In genomic region chr13:103291693-103292572, GRCh38 we compare ENCODE assay signal across 20 cellular contexts.
A peak's percentile ranks its signal among the peaks of the same experiment; 100 is the strongest.
DNase-seq lines count a peak whose midpoint lies in the region; ATAC-seq and TF ChIP-seq lines count a peak whose summit lies in the region.
"Had no signal": no experiment of that assay in that cellular context is flagged by ENCODE, and none has a peak within 500 bp of the region (broad histone marks: within the 10 kb centered on the region; RNA-seq: fewer than 3 reads in every experiment).

No MANE protein-coding gene starts in this region.

- no CpG with 5 or more reads among the region's 3 CpGs for WGBS in trophoblast cell (ENCODE audit: extremely low coverage, insufficient coverage, insufficient read length)

- H3K4me1 ChIP-seq in trophoblast cell (ENCODE audit: control insufficient read depth in 1 of 2, insufficient read depth in 2 of 2, low read length in 2 of 2) = peaks cover 0 to 4% of the 10 kb centered on the region in 2 experiments
- H3K4me1 ChIP-seq in PC-9 (replicated peaks; ENCODE audit: insufficient read depth) = no peaks in the 10 kb centered on the region
- no peaks in the 10 kb centered on the region for H3K4me1 ChIP-seq in Caco-2
- H3K4me1 ChIP-seq: ascending aorta, esophagus squamous epithelium, transverse colon had no signal

- H3K27me3 ChIP-seq in trophoblast cell (ENCODE audit: insufficient read depth, low read length) (no peaks in the 10 kb centered on the region), PC-9 (ENCODE audit: insufficient read depth, low read depth) (no peaks in the 10 kb centered on the region), Caco-2 (replicated peaks; ENCODE audit: control insufficient read depth, insufficient read depth, low read length) (no peaks in the 10 kb centered on the region)
- H3K27me3 ChIP-seq: ascending aorta, esophagus squamous epithelium, transverse colon had no signal

- H3K27ac Mint-ChIP-seq in Caco-2 (ENCODE audit: unreplicated experiment) = no peak overlapping the region
- H3K27ac Mint-ChIP-seq: stimulated activated effector memory CD8-positive, alpha-beta T cell treated with anti-CD3 and anti-CD28 coated beads, Interleukin-12 subunit alpha, Interleukin-12 subunit beta, amount 100 ng/mL, for 72 hours had no signal

- H2AFZ ChIP-seq in trophoblast cell (ENCODE audit: insufficient read depth, low read length, poor library complexity) (no peak overlapping the region), PC-9 (no peak overlapping the region)

- no peak overlapping the region for H4K8ac ChIP-seq in trophoblast cell (ENCODE audit: low read depth, low read length)

- POLR2A ChIA-PET in PC-9 (lab: Charles Lee; ENCODE audit: unreplicated experiment) = no interaction called here
- POLR2A ChIA-PET in Caco-2 (lab: Charles Lee) = no interaction called here

- ATAC-seq in GM18498 (IDR thresholded peaks at IDR 0.05; ENCODE audit: unreplicated experiment) (peak; percentile 65), GM19463 (IDR thresholded peaks at IDR 0.05; ENCODE audit: unreplicated experiment) (peak; percentile 49), HG03432 (IDR thresholded peaks at IDR 0.05; ENCODE audit: unreplicated experiment) (peak; percentile 54)
- ATAC-seq: stimulated activated effector memory CD8-positive, alpha-beta T cell treated with anti-CD3 and anti-CD28 coated beads, Interleukin-12 subunit alpha, Interleukin-12 subunit beta, amount 100 ng/mL, for 72 hours had no signal

- no peak overlapping the region for H2AK5ac ChIP-seq in trophoblast cell (ENCODE audit: low read length)

- H3K27ac ChIP-seq in trophoblast cell (ENCODE audit: low read depth, low read length) (no peak overlapping the region), PC-9 (no peak overlapping the region)
- H3K27ac ChIP-seq: ascending aorta, esophagus squamous epithelium, HL-60, skin epidermis, transverse colon had no signal

- intact Hi-C loops in PC-9 (cut with micrococcal nuclease; ENCODE audit: unreplicated experiment) (no loop called here), Caco-2 (cut with micrococcal nuclease; ENCODE audit: unreplicated experiment) (no loop called here)

- BruUV-seq in PC-9 (replicated peaks; lab: Mats Ljungman, UMichigan) (no TSS peak), Caco-2 (replicated peaks; lab: Mats Ljungman, UMichigan) (no TSS peak)

- TF ChIP-seq CTCF in choroid plexus epithelial cell (conservative IDR thresholded peaks at IDR 0.05; ENCODE audit: low read depth, low read length) = no peak
- no peak for TF ChIP-seq CTCF in PC-9 (conservative IDR thresholded peaks at IDR 0.05)
- no peak for TF ChIP-seq CTCF in Caco-2 (IDR thresholded peaks at IDR 0.05; ENCODE audit: insufficient read depth in 1 of 2, low read depth in 1 of 2, low read length in 1 of 2, severe bottlenecking in 1 of 2, unreplicated experiment in 1 of 2)

- no peak overlapping the region for H3K23ac ChIP-seq in trophoblast cell (ENCODE audit: low read length)

- H2BK120ac ChIP-seq in trophoblast cell (ENCODE audit: insufficient read depth, low read length, poor library complexity) = no peak overlapping the region

- no peaks in the 10 kb centered on the region for H3K9me3 Mint-ChIP-seq in Caco-2 (ENCODE audit: unreplicated experiment)

- H3K4me3 Mint-ChIP-seq in Caco-2 (ENCODE audit: unreplicated experiment) = no peak overlapping the region
- H3K4me3 Mint-ChIP-seq: stimulated activated effector memory CD8-positive, alpha-beta T cell treated with anti-CD3 and anti-CD28 coated beads, Interleukin-12 subunit alpha, Interleukin-12 subunit beta, amount 100 ng/mL, for 72 hours had no signal

- no peak overlapping the region for H3K14ac ChIP-seq in trophoblast cell (ENCODE audit: low read length)

- no peaks in the 10 kb centered on the region for H3F3A ChIP-seq in PC-9 (ENCODE audit: insufficient read depth, low read depth)

- H3K79me2 ChIP-seq in trophoblast cell (ENCODE audit: control insufficient read depth, insufficient read depth, low read length, poor library complexity) (no peaks in the 10 kb centered on the region), PC-9 (ENCODE audit: low read depth) (no peaks in the 10 kb centered on the region)

- H3K4me1 Mint-ChIP-seq in Caco-2 (ENCODE audit: low read depth, unreplicated experiment) = no peaks in the 10 kb centered on the region
- H3K4me1 Mint-ChIP-seq: stimulated activated effector memory CD8-positive, alpha-beta T cell treated with anti-CD3 and anti-CD28 coated beads, Interleukin-12 subunit alpha, Interleukin-12 subunit beta, amount 100 ng/mL, for 72 hours had no signal

- H3K9ac ChIP-seq in trophoblast cell (ENCODE audit: low read length) = no peak overlapping the region

- H3K4me3 ChIP-seq in choroid plexus epithelial cell (ENCODE audit: low read depth, low read length) = no peak overlapping the region
- H3K4me3 ChIP-seq in trophoblast cell (ENCODE audit: low read depth, low read length) = no peak overlapping the region
- no peak overlapping the region for H3K4me3 ChIP-seq in PC-9
- H3K4me3 ChIP-seq in Caco-2 (ENCODE audit: low read depth, low read length) = no peak overlapping the region
- H3K4me3 ChIP-seq: ascending aorta, esophagus squamous epithelium, skin epidermis, transverse colon had no signal

- H3K9me3 ChIP-seq in trophoblast cell (ENCODE audit: insufficient read depth, low read depth, low read length) = no peaks in the 10 kb centered on the region
- no peaks in the 10 kb centered on the region for H3K9me3 ChIP-seq in PC-9 (ENCODE audit: insufficient read depth, low read depth)
- H3K9me3 ChIP-seq in Caco-2 = no peaks in the 10 kb centered on the region; the same call in 1 of the 2 replicates
- H3K9me3 ChIP-seq: ascending aorta had no signal

- H3K36me3 Mint-ChIP-seq in Caco-2 (ENCODE audit: insufficient read depth, unreplicated experiment) = no peaks in the 10 kb centered on the region
- H3K36me3 Mint-ChIP-seq: stimulated activated effector memory CD8-positive, alpha-beta T cell treated with anti-CD3 and anti-CD28 coated beads, Interleukin-12 subunit alpha, Interleukin-12 subunit beta, amount 100 ng/mL, for 72 hours had no signal

- H4K12ac ChIP-seq in trophoblast cell (ENCODE audit: low read depth, low read length) = no peak overlapping the region

- H3K4me2 ChIP-seq in trophoblast cell (ENCODE audit: low read length) (no peak overlapping the region), PC-9 (no peak overlapping the region)

- no peaks in the 10 kb centered on the region for H3K9me2 ChIP-seq in PC-9 (ENCODE audit: insufficient read depth)

- peak; percentile 35 for DNase-seq in choroid plexus epithelial cell (ENCODE audit: low read depth)
- DNase-seq in activated CD4-positive, alpha-beta T cell treated with anti-CD3 and anti-CD28 coated beads for 4 hours = no peak
- no peak for DNase-seq in trophoblast cell
- no peak for DNase-seq in PC-9
- DNase-seq in Caco-2 = no peak
- DNase-seq: activated effector memory CD4-positive, alpha-beta T cell treated with Interleukin-2 at 50 U/mL for 16 hours; dermis blood vessel endothelial cell; esophagus squamous epithelium; head of caudate nucleus; midbrain; NCI-H524; SW 1271; transverse colon had no signal

- CTCF ChIA-PET in PC-9 (lab: Charles Lee) (no interaction called here), Caco-2 (lab: Charles Lee) (no interaction called here)

- no peak overlapping the region for H3K18ac ChIP-seq in trophoblast cell (ENCODE audit: low read length)

- no peak overlapping the region for H4K91ac ChIP-seq in trophoblast cell (ENCODE audit: low read depth, low read length)

- no peaks in the 10 kb centered on the region for H3K36me3 ChIP-seq in trophoblast cell (ENCODE audit: control insufficient read depth in 1 of 2, insufficient read depth in 2 of 2, low read length in 2 of 2)
- no peaks in the 10 kb centered on the region for H3K36me3 ChIP-seq in PC-9 (ENCODE audit: low read depth)
- H3K36me3 ChIP-seq in Caco-2 (ENCODE audit: control insufficient read depth, insufficient read depth, low read length) = no peaks in the 10 kb centered on the region
- H3K36me3 ChIP-seq: ascending aorta, esophagus squamous epithelium, transverse colon had no signal

- H4K20me1 ChIP-seq in PC-9 (ENCODE audit: insufficient read depth) = no peaks in the 10 kb centered on the region

- no peak overlapping the region for H2BK12ac ChIP-seq in trophoblast cell (ENCODE audit: low read length)

- H3K27me3 Mint-ChIP-seq in Caco-2 (ENCODE audit: insufficient read depth, unreplicated experiment) = no peaks in the 10 kb centered on the region

- no peak overlapping the region for H3K4ac ChIP-seq in trophoblast cell (ENCODE audit: low read depth, low read length)

- no peak overlapping the region for H2BK5ac ChIP-seq in trophoblast cell (ENCODE audit: low read depth, low read length, poor library complexity)

- no peaks in the 10 kb centered on the region for H3K79me1 ChIP-seq in trophoblast cell (ENCODE audit: low read length)
